9 cellular contexts compared by ENCODE assay signal in the genomic region with DNA sequence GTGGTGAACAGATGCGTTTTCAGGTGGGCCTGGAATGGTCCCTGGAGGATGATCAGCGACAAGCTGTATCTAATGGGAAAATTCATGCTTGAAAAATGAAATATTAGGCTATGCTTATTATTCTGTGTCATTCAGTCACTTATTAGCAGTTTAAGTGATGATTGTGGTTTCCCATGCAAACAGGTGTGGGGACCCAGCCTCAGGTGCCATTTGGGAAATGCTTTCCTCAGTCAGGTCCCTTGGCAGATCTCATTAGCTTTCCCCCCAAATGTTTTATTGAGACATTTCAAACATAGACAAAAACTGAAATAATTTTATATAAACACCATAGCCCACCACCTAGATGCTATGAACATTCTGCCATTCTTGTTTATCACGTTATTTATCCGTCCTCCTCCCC. TPM values are rescaled to one million over a fixed set of nuclear protein-coding genes. Genes with fewer than 3 reads are reported as not detected.
DNase-seq lines count a peak whose midpoint lies in the region; TF ChIP-seq lines count a peak whose summit lies in the region.
"Had no signal": no experiment of that assay in that cellular context is flagged by ENCODE, and none has a peak within 500 bp of the region (broad histone marks: within the 10 kb centered on the region; RNA-seq: fewer than 3 reads in every experiment).

No MANE protein-coding gene starts in this region.

- peaks cover 2% of the 10 kb centered on the region for H3K36me3 ChIP-seq in iPS-15b (ENCODE audit: control insufficient read depth, insufficient read depth, low read length)
- peaks cover 0 to 5% (median 0%) of the 10 kb centered on the region in 6 donors for H3K36me3 ChIP-seq in spleen

- peaks cover 39% of the 10 kb centered on the region for H3K4me1 Mint-ChIP-seq in activated CD4-positive, alpha-beta memory T cell treated with anti-CD3 and anti-CD28 coated beads, Interleukin-2, amount 10 ng/mL, durations not matched to agents 7 days and 5 days

- no peaks in the 10 kb centered on the region for H3K9me3 Mint-ChIP-seq in activated CD4-positive, alpha-beta memory T cell treated with anti-CD3 and anti-CD28 coated beads, Interleukin-2, amount 10 ng/mL, durations not matched to agents 7 days and 5 days

- H3K9ac ChIP-seq in iPS-15b (ENCODE audit: low read depth, low read length) = no peak overlapping the region

- WGBS in spleen, 5 donors = 46 to 48% (median 47%) methylated on average over 4 of the region's 4 CpGs

- H3K4me3 Mint-ChIP-seq in activated CD4-positive, alpha-beta memory T cell treated with anti-CD3 and anti-CD28 coated beads, Interleukin-2, amount 10 ng/mL, durations not matched to agents 7 days and 5 days = peak overlapping the region; percentile 96

- H3K27ac ChIP-seq in spleen (peak overlapping the region in 6 of 8 donors; percentile 80 to 94 (median 90)), caudate nucleus (ENCODE audit: low read depth, low read length) (no peak overlapping the region)
- H3K27ac ChIP-seq: 22Rv1 had no signal

- CTCF ChIA-PET in activated CD4-positive, alpha-beta memory T cell treated with anti-CD3 and anti-CD28 coated beads, Interleukin-2, amount 10 ng/mL, durations not matched to agents 7 days and 5 days (lab: Charles Lee) = interaction anchor here (0.9 to 2.2 kb wide), 7 partner anchors 14 to 376 kb away, joined by 3 to 12 read pairs (median 4); a partner anchor contains a TSS

- H3K27me3 Mint-ChIP-seq in activated CD4-positive, alpha-beta memory T cell treated with anti-CD3 and anti-CD28 coated beads, Interleukin-2, amount 10 ng/mL, durations not matched to agents 7 days and 5 days = peaks cover 7% of the 10 kb centered on the region

- POLR2A ChIA-PET in activated CD4-positive, alpha-beta memory T cell treated with anti-CD3 and anti-CD28 coated beads, Interleukin-2, amount 10 ng/mL, durations not matched to agents 7 days and 5 days (lab: Charles Lee) = interaction anchor here (0.7 to 2.4 kb wide), 10 partner anchors 11 to 139 kb away, joined by 3 to 46 read pairs (median 4); a partner anchor contains a TSS

- DNase-seq in DMS53 (lab: John Stamatoyannopoulos, UW) (peak; percentile 46), DMS53 treated with DMSO at 0.1 percent for 48 hours (lab: John Stamatoyannopoulos, UW; ENCODE audit: unreplicated experiment) (no peak), spleen (no peak), globus pallidus (ENCODE audit: low spot score) (no peak), iPS-NIHi11 (ENCODE audit: low spot score) (no peak), caudate nucleus (lab: John Stamatoyannopoulos, UW) (no peak)
- DNase-seq in activated CD4-positive, alpha-beta memory T cell treated with anti-CD3 and anti-CD28 coated beads, Interleukin-2, amount 10 ng/mL, durations not matched to agents 7 days and 5 days = no peak

- TF ChIP-seq CTCF in spleen (IDR thresholded peaks at IDR 0.05 in 8 of 11, conservative IDR thresholded peaks at IDR 0.05 in 3 of 11) = no peak

- peaks cover 28% of the 10 kb centered on the region for H3K36me3 Mint-ChIP-seq in activated CD4-positive, alpha-beta memory T cell treated with anti-CD3 and anti-CD28 coated beads, Interleukin-2, amount 10 ng/mL, durations not matched to agents 7 days and 5 days (ENCODE audit: low read depth)

- TF ChIP-seq POLR2A in spleen (IDR thresholded peaks at IDR 0.05) = no peak

- no peaks in the 10 kb centered on the region for H3K9me3 ChIP-seq in iPS-15b (ENCODE audit: control insufficient read depth, insufficient read depth, low read length)
- no peaks in the 10 kb centered on the region for H3K9me3 ChIP-seq in spleen

- H3K4me3 ChIP-seq in iPS-15b (ENCODE audit: low read depth, low read length) = peak overlapping the region; percentile 54
- peak overlapping the region; percentile 61 to 90 (median 68) for H3K4me3 ChIP-seq in spleen

- H3K27me3 ChIP-seq in iPS-15b (ENCODE audit: control insufficient read depth, insufficient read depth, low read length) (no peaks in the 10 kb centered on the region), spleen (replicated peaks in 1 of 7) (peaks cover 0 to 3% (median 0%) of the 10 kb centered on the region in 7 donors)

- peak overlapping the region; percentile 80 for H3K27ac Mint-ChIP-seq in activated CD4-positive, alpha-beta memory T cell treated with anti-CD3 and anti-CD28 coated beads, Interleukin-2, amount 10 ng/mL, durations not matched to agents 7 days and 5 days

- H3K4me1 ChIP-seq in iPS-15b (ENCODE audit: control insufficient read depth, insufficient read depth, low read length) (no peaks in the 10 kb centered on the region), spleen (peaks cover 11 to 64% (median 41%) of the 10 kb centered on the region in 6 donors)

- intact Hi-C loops in spleen (cut with DNase I; ENCODE audit: low total_unique reads) = no loop called here

RNA-seq across cellular contexts. Expression of a gene that starts 0.4 kb away (rescaled TPM):
- total RNA-seq in activated CD4-positive, alpha-beta memory T cell treated with anti-CD3 and anti-CD28 coated beads, Interleukin-2, amount 10 ng/mL, durations not matched to agents 7 days and 5 days = 10 to 100 TPM; 42.4 to 45.7 TPM
- 10 to 100 TPM; 31.0 to 46.3 (median 42.1) TPM for total RNA-seq in spleen
- 10 to 100 TPM; 20.8 to 38.6 (median 28.6) TPM for polyA plus RNA-seq in spleen
